In the genomic region with DNA sequence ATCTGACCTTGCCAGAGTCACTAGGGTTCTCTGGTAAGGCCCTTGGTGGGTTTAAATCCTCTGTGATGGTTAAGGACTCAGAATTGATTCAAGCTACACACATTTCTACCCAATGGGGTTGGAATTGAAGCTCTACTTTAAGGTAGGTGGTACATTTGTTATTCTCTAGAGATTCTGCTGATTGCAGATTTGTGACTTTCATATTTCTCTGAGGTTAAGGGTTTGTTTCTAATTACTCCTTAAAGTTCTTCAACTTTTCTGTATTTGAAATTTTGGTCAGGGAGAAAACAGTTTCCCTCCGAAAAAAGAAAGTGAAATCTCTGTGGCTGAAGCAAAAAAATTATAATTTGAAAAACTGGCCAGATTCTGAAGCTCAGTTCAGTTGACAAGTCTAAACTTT, we compare ENCODE assay signal across 22 cellular contexts. TPM values are rescaled to one million over a fixed set of nuclear protein-coding genes. Genes with fewer than 3 reads are reported as not detected.
DNase-seq lines count a peak whose midpoint lies in the region; ATAC-seq, FAIRE-seq and TF ChIP-seq lines count a peak whose summit lies in the region.
"Had no signal": no experiment of that assay in that cellular context is flagged by ENCODE, and none has a peak within 500 bp of the region (broad histone marks: within the 10 kb centered on the region; RNA-seq: fewer than 3 reads in every experiment).

No MANE protein-coding gene starts in this region.

- no peaks in the 10 kb centered on the region for H3K36me3 ChIP-seq in CD8-positive, alpha-beta T cell (ENCODE audit: insufficient read depth, low read length)
- H3K36me3 ChIP-seq in PC-9 (ENCODE audit: low read depth) = no peaks in the 10 kb centered on the region
- H3K36me3 ChIP-seq: BLaER1 treated with 17β-estradiol and CSF1 and Interleukin-3, amounts not matched to agents 10 nM and 100 nM; HAP-1; SJCRH30 had no signal

- no peak overlapping the region for H3K4me2 ChIP-seq in PC-9
- H3K4me2 ChIP-seq: BLaER1 treated with 17β-estradiol and CSF1 and Interleukin-3, amounts not matched to agents 10 nM and 100 nM had no signal

- no peak overlapping the region for H3K4me3 Mint-ChIP-seq in CD8-positive, alpha-beta T cell
- H3K4me3 Mint-ChIP-seq: CD8-positive, alpha-beta memory T cell had no signal

- no peak overlapping the region for H3K27ac ChIP-seq in CD8-positive, alpha-beta T cell (ENCODE audit: low read depth, low read length)
- no peak overlapping the region for H3K27ac ChIP-seq in PC-9
- H3K27ac ChIP-seq: BLaER1 treated with 17β-estradiol and CSF1 and Interleukin-3, amounts not matched to agents 10 nM and 100 nM; SJCRH30 had no signal

- ATAC-seq in GM19351 (IDR thresholded peaks at IDR 0.05; ENCODE audit: unreplicated experiment) (peak; percentile 54), HG02798 (IDR thresholded peaks at IDR 0.05; ENCODE audit: poor library complexity, unreplicated experiment) (peak; percentile 36), HG03442 (IDR thresholded peaks at IDR 0.05; ENCODE audit: unreplicated experiment) (peak; percentile 43)
- ATAC-seq in CD8-positive, alpha-beta T cell = no peak

- H3K27ac Mint-ChIP-seq in CD8-positive, alpha-beta T cell = no peak overlapping the region

- H3K79me2 ChIP-seq in PC-9 (ENCODE audit: low read depth) = no peaks in the 10 kb centered on the region

- no peaks in the 10 kb centered on the region for H3K4me1 Mint-ChIP-seq in CD8-positive, alpha-beta T cell (ENCODE audit: low read depth)
- H3K4me1 Mint-ChIP-seq: CD8-positive, alpha-beta memory T cell had no signal

- peaks cover 5% of the 10 kb centered on the region for H3K27me3 Mint-ChIP-seq in CD8-positive, alpha-beta T cell (ENCODE audit: low read depth)

- BruUV-seq in PC-9 (replicated peaks; lab: Mats Ljungman, UMichigan) = no TSS peak

- H3K9me2 ChIP-seq in PC-9 (ENCODE audit: insufficient read depth) = no peaks in the 10 kb centered on the region

- H3F3A ChIP-seq in PC-9 (ENCODE audit: insufficient read depth, low read depth) = no peaks in the 10 kb centered on the region

- no peaks in the 10 kb centered on the region for H3K27me3 ChIP-seq in CD8-positive, alpha-beta T cell (ENCODE audit: insufficient read depth, low read length)
- H3K27me3 ChIP-seq in PC-9 (ENCODE audit: insufficient read depth, low read depth) = no peaks in the 10 kb centered on the region
- H3K27me3 ChIP-seq: BLaER1 treated with 17β-estradiol and CSF1 and Interleukin-3, amounts not matched to agents 10 nM and 100 nM; SJCRH30 had no signal

- intact Hi-C loops in CD8-positive, alpha-beta T cell (cut with DNase I, micrococcal nuclease) = no loop called here
- intact Hi-C loops in PC-9 (cut with micrococcal nuclease; ENCODE audit: unreplicated experiment) = no loop called here

- H2AFZ ChIP-seq in PC-9 = no peak overlapping the region

- no peaks in the 10 kb centered on the region for H3K9me3 ChIP-seq in CD8-positive, alpha-beta T cell (ENCODE audit: low read length)
- H3K9me3 ChIP-seq in PC-9 (ENCODE audit: insufficient read depth, low read depth) = no peaks in the 10 kb centered on the region
- H3K9me3 ChIP-seq: BLaER1 treated with 17β-estradiol and CSF1 and Interleukin-3, amounts not matched to agents 10 nM and 100 nM; HAP-1; SJCRH30 had no signal

- POLR2A ChIA-PET in CD8-positive, alpha-beta T cell (lab: Charles Lee) = no interaction called here
- POLR2A ChIA-PET in PC-9 (lab: Charles Lee; ENCODE audit: unreplicated experiment) = interaction anchor here (0.5 kb wide), 1 partner anchor 713 kb away, joined by 4 read pairs; no protein-coding TSS in a partner anchor

- TF ChIP-seq CTCF in CD8-positive, alpha-beta T cell (IDR thresholded peaks at IDR 0.05) = no peak
- no peak for TF ChIP-seq CTCF in PC-9 (conservative IDR thresholded peaks at IDR 0.05)

- H3K4me3 ChIP-seq in CD8-positive, alpha-beta T cell (ENCODE audit: low read depth, low read length) = no peak overlapping the region
- no peak overlapping the region for H3K4me3 ChIP-seq in PC-9
- H3K4me3 ChIP-seq: BLaER1 treated with 17β-estradiol and CSF1 and Interleukin-3, amounts not matched to agents 10 nM and 100 nM; HAP-1; SJCRH30 had no signal

- H3K9me3 Mint-ChIP-seq in CD8-positive, alpha-beta T cell = no peaks in the 10 kb centered on the region
- H3K9me3 Mint-ChIP-seq: CD8-positive, alpha-beta memory T cell had no signal

- no peaks in the 10 kb centered on the region for H3K4me1 ChIP-seq in CD8-positive, alpha-beta T cell (ENCODE audit: insufficient read depth, low read length)
- no peaks in the 10 kb centered on the region for H3K4me1 ChIP-seq in PC-9 (replicated peaks; ENCODE audit: insufficient read depth)
- H3K4me1 ChIP-seq: BLaER1 treated with 17β-estradiol and CSF1 and Interleukin-3, amounts not matched to agents 10 nM and 100 nM; SJCRH30 had no signal

- H4K20me1 ChIP-seq in PC-9 (ENCODE audit: insufficient read depth) = no peaks in the 10 kb centered on the region
- H4K20me1 ChIP-seq: BLaER1 treated with 17β-estradiol and CSF1 and Interleukin-3, amounts not matched to agents 10 nM and 100 nM had no signal

- no peak for FAIRE-seq in urothelium cell line (lab: Jason Lieb, UNC)
- FAIRE-seq: RCC 7860 had no signal

- CTCF ChIA-PET in CD8-positive, alpha-beta T cell (lab: Charles Lee) = interaction anchor here (1.1 kb wide), 1 partner anchor 10 kb away, joined by 4 read pairs; no protein-coding TSS in a partner anchor
- CTCF ChIA-PET in PC-9 (lab: Charles Lee) = no interaction called here

- H3K36me3 Mint-ChIP-seq in CD8-positive, alpha-beta T cell = no peaks in the 10 kb centered on the region
- H3K36me3 Mint-ChIP-seq: CD8-positive, alpha-beta memory T cell had no signal

- no peak for DNase-seq in urothelium cell line (ENCODE audit: low spot score)
- no peak for DNase-seq in CD8-positive, alpha-beta T cell
- DNase-seq in PC-9 = no peak
- no peak for DNase-seq in dedifferentiated amniotic fluid mesenchymal stem cell (ENCODE audit: extremely low spot score)
- DNase-seq: Calu3; CD8-positive, alpha-beta memory T cell; DMS153; KBM-7; NCI-H1092; NCI-H1436 treated with DMSO at 0.1 percent for 48 hours; NCI-H2029; NCI-H524 treated with DMSO at 0.1 percent for 48 hours; NCI-H82; SJCRH30; T-helper 1 cell; T-helper 9 cell had no signal

RNA-seq across cellular contexts. Expression of a gene that starts 25.8 kb away (rescaled TPM):
- total RNA-seq in CD8-positive, alpha-beta T cell = 1 to 10 TPM; 3.1 to 4.5 TPM
- total RNA-seq in PC-9 (2021) = 13.8 and 17.1 TPM in 2 replicates
